30 cellular contexts compared by ENCODE assay signal in genomic region chr2:240306185-240306584, GRCh38.
"Had no signal": no experiment of that assay in that cellular context is flagged by ENCODE, and none has a peak within 500 bp of the region (broad histone marks: within the 10 kb centered on the region; RNA-seq: fewer than 3 reads in every experiment).

No MANE protein-coding gene starts in this region.

- H3K27me3 ChIP-seq: brain microvascular endothelial cell, foreskin keratinocyte, gastrocnemius medialis had no signal

- H3K27ac Mint-ChIP-seq: activated CD4-positive, alpha-beta memory T cell treated with anti-CD3 and anti-CD28 coated beads for 36 hours; activated CD4-positive, alpha-beta T cell treated with anti-CD3 and anti-CD28 coated beads for 36 hours; activated CD4-positive, alpha-beta T cell treated with anti-CD3 and anti-CD28 coated beads, Interleukin-2, amount 10 ng/mL, durations not matched to agents 24 days and 14 days; activated CD8-positive, alpha-beta memory T cell treated with anti-CD3 and anti-CD28 coated beads, Interleukin-2, amount 10 ng/mL, durations not matched to agents 7 days and 5 days; activated CD8-positive, alpha-beta T cell treated with anti-CD3 and anti-CD28 coated beads, Interleukin-2, amount 10 ng/mL, durations not matched to agents 7 days and 5 days; activated naive CD8-positive, alpha-beta T cell; activated T-helper 1 cell treated with anti-CD3 and anti-CD28 coated beads, Interleukin-12 subunit alpha, Interleukin-12 subunit beta, Interleukin-2, Interleukin-4 antibody, amounts not matched to agents 30 ng/mL and 10 ng/mL and 1 ng/mL, durations not matched to agents 14 hours and 24 hours and 36 hours; activated T-helper 2 cell treated with anti-CD3 and anti-CD28 coated beads, Interferon-gamma antibody, Interleukin-2, Interleukin-4, amounts not matched to agents 10 μg/mL and 5 μg/mL and 100 μg/mL, durations not matched to agents 14 hours and 24 hours and 36 hours; effector memory CD8-positive, alpha-beta T cell had no signal

- H3K27ac ChIP-seq: brain microvascular endothelial cell, esophagus muscularis mucosa, foreskin keratinocyte, gastrocnemius medialis had no signal

- H3K36me3 Mint-ChIP-seq: activated CD4-positive, alpha-beta memory T cell treated with anti-CD3 and anti-CD28 coated beads for 36 hours; activated CD8-positive, alpha-beta memory T cell treated with anti-CD3 and anti-CD28 coated beads, Interleukin-2, amount 10 ng/mL, durations not matched to agents 7 days and 5 days; activated naive CD8-positive, alpha-beta T cell had no signal

- H3K27me3 Mint-ChIP-seq: activated CD4-positive, alpha-beta T cell treated with anti-CD3 and anti-CD28 coated beads, Interleukin-2, amount 10 ng/mL, durations not matched to agents 24 days and 14 days; activated CD8-positive, alpha-beta memory T cell treated with anti-CD3 and anti-CD28 coated beads, Interleukin-2, amount 10 ng/mL, durations not matched to agents 7 days and 5 days had no signal

- DNase-seq: activated CD4-positive, alpha-beta memory T cell treated with anti-CD3 and anti-CD28 coated beads for 36 hours; activated CD4-positive, alpha-beta T cell treated with anti-CD3 and anti-CD28 coated beads for 36 hours; activated CD4-positive, alpha-beta T cell treated with anti-CD3 and anti-CD28 coated beads, Interleukin-2, amount 10 ng/mL, durations not matched to agents 24 days and 14 days; activated CD4-positive, CD25-positive, alpha-beta regulatory T cell; activated CD4-positive, CD25-positive, alpha-beta regulatory T cell treated with anti-CD3 and anti-CD28 coated beads, Interleukin-2, amount 50 U/mL, for 72 hours; activated CD8-positive, alpha-beta memory T cell treated with anti-CD3 and anti-CD28 coated beads, Interleukin-2, amount 50 U/mL, for 4 hours; activated CD8-positive, alpha-beta T cell treated with anti-CD3 and anti-CD28 coated beads, Interleukin-2, amount 10 ng/mL, durations not matched to agents 7 days and 5 days; activated gamma-delta T cell treated with Interleukin-2 at 50 U/mL for 16 hours; activated naive CD4-positive, alpha-beta T cell treated with anti-CD3 and anti-CD28 coated beads, Interleukin-2, amount 50 U/mL, for 16 hours; activated naive CD4-positive, alpha-beta T cell treated with Interleukin-2 at 50 U/mL for 16 hours; activated T-cell treated with anti-CD3 and anti-CD28 coated beads, Interleukin-2, amount 50 U/mL, for 1 hour; activated T-cell treated with anti-CD3 and anti-CD28 coated beads, Interleukin-2, amount 50 U/mL, for 48 hours; amniotic stem cell; anterior cingulate cortex; brain microvascular endothelial cell; caudate nucleus; cortex of kidney; dermis blood vessel endothelial cell; effector CD4-positive, alpha-beta T cell; effector memory CD8-positive, alpha-beta T cell; erythroblast; foreskin keratinocyte; gastrocnemius medialis; glutamatergic neuron; T-helper 2 cell had no signal

- H3K9me3 Mint-ChIP-seq: activated CD4-positive, alpha-beta memory T cell treated with anti-CD3 and anti-CD28 coated beads for 36 hours; activated CD4-positive, alpha-beta T cell treated with anti-CD3 and anti-CD28 coated beads, Interleukin-2, amount 10 ng/mL, durations not matched to agents 24 days and 14 days; activated T-helper 1 cell treated with anti-CD3 and anti-CD28 coated beads, Interleukin-12 subunit alpha, Interleukin-12 subunit beta, Interleukin-2, Interleukin-4 antibody, amounts not matched to agents 30 ng/mL and 10 ng/mL and 1 ng/mL, durations not matched to agents 14 hours and 24 hours and 36 hours; activated T-helper 2 cell treated with anti-CD3 and anti-CD28 coated beads, Interferon-gamma antibody, Interleukin-2, Interleukin-4, amounts not matched to agents 10 μg/mL and 5 μg/mL and 100 μg/mL, durations not matched to agents 14 hours and 24 hours and 36 hours; effector memory CD8-positive, alpha-beta T cell had no signal

- H3K4me1 ChIP-seq: esophagus muscularis mucosa, foreskin keratinocyte, gastrocnemius medialis had no signal

- H3K4me1 Mint-ChIP-seq: activated CD4-positive, alpha-beta T cell treated with anti-CD3 and anti-CD28 coated beads for 36 hours; activated CD4-positive, alpha-beta T cell treated with anti-CD3 and anti-CD28 coated beads, Interleukin-2, amount 10 ng/mL, durations not matched to agents 24 days and 14 days; activated CD8-positive, alpha-beta memory T cell treated with anti-CD3 and anti-CD28 coated beads, Interleukin-2, amount 10 ng/mL, durations not matched to agents 7 days and 5 days had no signal

- H3K9me3 ChIP-seq: esophagus muscularis mucosa, gastrocnemius medialis had no signal

- H3K36me3 ChIP-seq: brain microvascular endothelial cell, esophagus muscularis mucosa, gastrocnemius medialis had no signal

- H3K4me3 ChIP-seq: esophagus muscularis mucosa, gastrocnemius medialis had no signal

- H3K4me3 Mint-ChIP-seq: activated CD4-positive, alpha-beta memory T cell treated with anti-CD3 and anti-CD28 coated beads for 36 hours; activated CD4-positive, alpha-beta T cell treated with anti-CD3 and anti-CD28 coated beads for 36 hours; activated CD4-positive, alpha-beta T cell treated with anti-CD3 and anti-CD28 coated beads, Interleukin-2, amount 10 ng/mL, durations not matched to agents 24 days and 14 days; activated CD8-positive, alpha-beta memory T cell treated with anti-CD3 and anti-CD28 coated beads, Interleukin-2, amount 10 ng/mL, durations not matched to agents 7 days and 5 days; activated CD8-positive, alpha-beta T cell treated with anti-CD3 and anti-CD28 coated beads, Interleukin-2, amount 10 ng/mL, durations not matched to agents 7 days and 5 days; activated naive CD8-positive, alpha-beta T cell; activated T-helper 1 cell treated with anti-CD3 and anti-CD28 coated beads, Interleukin-12 subunit alpha, Interleukin-12 subunit beta, Interleukin-2, Interleukin-4 antibody, amounts not matched to agents 30 ng/mL and 10 ng/mL and 1 ng/mL, durations not matched to agents 14 hours and 24 hours and 36 hours; effector memory CD8-positive, alpha-beta T cell had no signal
